Comparison of ENCODE assay signal across 10 cellular contexts in the genomic region with DNA sequence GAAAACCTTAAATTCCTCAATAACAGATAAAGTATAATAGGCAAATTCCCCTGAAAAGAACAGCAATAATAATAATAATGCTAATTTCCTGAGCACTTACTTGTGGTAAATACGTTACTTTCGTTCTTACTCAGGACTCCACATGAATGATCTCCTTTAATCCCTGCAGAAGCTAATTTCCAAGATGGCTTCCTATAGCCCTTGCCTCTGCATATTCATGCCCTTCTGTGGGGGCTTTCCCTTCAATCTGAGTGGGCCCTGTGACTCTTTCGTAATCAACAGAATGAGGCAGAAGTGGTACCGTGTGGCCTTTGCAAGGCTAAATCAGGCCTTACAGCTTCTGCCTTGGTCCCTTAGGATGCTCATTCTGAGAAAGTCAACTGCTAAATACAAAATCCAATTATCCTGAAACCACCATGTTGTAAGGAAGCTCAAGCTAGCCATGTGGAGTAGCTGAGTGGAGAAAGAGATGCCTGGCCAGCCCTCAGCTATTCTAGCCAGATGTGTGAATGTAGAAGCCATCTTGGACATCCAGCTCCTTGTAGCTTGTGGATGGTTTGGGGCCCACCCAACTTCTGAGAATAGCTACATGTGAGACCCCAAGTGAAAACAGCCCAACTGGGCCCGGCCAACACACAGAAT. TPM values are rescaled to one million over a fixed set of nuclear protein-coding genes. Genes with fewer than 3 reads are reported as not detected.
DNase-seq lines count a peak whose midpoint lies in the region; ATAC-seq and TF ChIP-seq lines count a peak whose summit lies in the region.
"Had no signal": no experiment of that assay in that cellular context is flagged by ENCODE, and none has a peak within 500 bp of the region (broad histone marks: within the 10 kb centered on the region; RNA-seq: fewer than 3 reads in every experiment).

No MANE protein-coding gene starts in this region.

- POLR2A ChIA-PET in MCF 10A (lab: Yijun Ruan, JAX): interaction anchor here (0.8 to 7.9 kb wide), 5 partner anchors 32 to 148 kb away, joined by 4 to 109 read pairs (median 10); a partner anchor contains a TSS

- no peak for TF ChIP-seq EP300 in upper lobe of left lung (IDR thresholded peaks at IDR 0.05)

- DNase-seq in mammary epithelial cell (no peak), MCF 10A (ENCODE audit: unreplicated experiment) (no peak), upper lobe of left lung (no peak), H7 (no peak)
- peak; percentile 53 for DNase-seq in activated naive CD4-positive, alpha-beta T cell treated with anti-CD3 and anti-CD28 coated beads for 36 hours
- DNase-seq in stimulated activated naive CD8-positive, alpha-beta T cell treated with anti-CD3 and anti-CD28 coated beads, Interleukin-15, amount 100 ng/mL, for 72 hours: peak; percentile 55 to 81
- DNase-seq: endodermal cell, thyroid gland had no signal

- H3K36me3 ChIP-seq in mammary epithelial cell (ENCODE audit: insufficient read depth, low read length) (no peaks in the 10 kb centered on the region), upper lobe of left lung (no peaks in the 10 kb centered on the region), H7 (replicated peaks; ENCODE audit: control insufficient read depth, insufficient read depth, low read length) (no peaks in the 10 kb centered on the region)
- H3K36me3 ChIP-seq: thyroid gland had no signal

- no peak for TF ChIP-seq POLR2A in upper lobe of left lung (IDR thresholded peaks at IDR 0.05)

- no peaks in the 10 kb centered on the region for H3K9me3 Mint-ChIP-seq in MCF 10A (ENCODE audit: unreplicated experiment)
- peaks cover 4% of the 10 kb centered on the region for H3K9me3 Mint-ChIP-seq in activated naive CD4-positive, alpha-beta T cell treated with anti-CD3 and anti-CD28 coated beads for 36 hours
- peaks cover 0 to 5% of the 10 kb centered on the region in 2 donors for H3K9me3 Mint-ChIP-seq in stimulated activated naive CD8-positive, alpha-beta T cell treated with anti-CD3 and anti-CD28 coated beads, Interleukin-15, amount 100 ng/mL, for 72 hours

- in situ Hi-C loops in mammary epithelial cell (cut with MboI; ENCODE audit: low sequenced_read_pairs in 2 of 2): no loop called here

- BruUV-seq in mammary epithelial cell (replicated peaks; lab: Mats Ljungman, UMichigan): no TSS peak
- BruUV-seq in MCF 10A (replicated peaks; lab: Mats Ljungman, UMichigan): no TSS peak

- peaks cover 42% of the 10 kb centered on the region for H3K4me1 Mint-ChIP-seq in MCF 10A (ENCODE audit: insufficient read depth, unreplicated experiment)
- peaks cover 49% of the 10 kb centered on the region for H3K4me1 Mint-ChIP-seq in activated naive CD4-positive, alpha-beta T cell treated with anti-CD3 and anti-CD28 coated beads for 36 hours (ENCODE audit: low read depth)
- H3K4me1 Mint-ChIP-seq in stimulated activated naive CD8-positive, alpha-beta T cell treated with anti-CD3 and anti-CD28 coated beads, Interleukin-15, amount 100 ng/mL, for 72 hours: peaks cover 72% of the 10 kb centered on the region
- H3K4me1 Mint-ChIP-seq: endodermal cell had no signal

- no peak overlapping the region for H3K9ac ChIP-seq in mammary epithelial cell (ENCODE audit: insufficient read depth, low read length)

- H3K79me2 ChIP-seq in mammary epithelial cell (ENCODE audit: insufficient read depth, low read length): no peaks in the 10 kb centered on the region

- intact Hi-C loops in mammary epithelial cell (cut with micrococcal nuclease): no loop called here
- intact Hi-C loops in MCF 10A (cut with micrococcal nuclease): no loop called here
- intact Hi-C loops in activated naive CD4-positive, alpha-beta T cell treated with anti-CD3 and anti-CD28 coated beads for 36 hours (cut with micrococcal nuclease): loop anchor here (1.0 to 2.0 kb wide), 3 partner anchors 23 to 189 kb away; a partner anchor contains a TSS

- dilution Hi-C loops in mammary epithelial cell (cut with HindIII; ENCODE audit: low sequenced_read_pairs): loop anchor here (5.0 kb wide), 1 partner anchor 37 kb away; no protein-coding TSS in a partner anchor

- 97% methylated on average over 5 of the region's 5 CpGs for WGBS in mammary epithelial cell (ENCODE audit: low coverage, missing lambda C conversion rate)
- 72 to 73% methylated on average over 5 of the region's 5 CpGs for WGBS in upper lobe of left lung, 2 donors

- no peaks in the 10 kb centered on the region for H3K27me3 Mint-ChIP-seq in MCF 10A (ENCODE audit: insufficient read depth, unreplicated experiment)
- H3K27me3 Mint-ChIP-seq in activated naive CD4-positive, alpha-beta T cell treated with anti-CD3 and anti-CD28 coated beads for 36 hours (ENCODE audit: low read depth): peaks cover 1% of the 10 kb centered on the region
- no peaks in the 10 kb centered on the region for H3K27me3 Mint-ChIP-seq in stimulated activated naive CD8-positive, alpha-beta T cell treated with anti-CD3 and anti-CD28 coated beads, Interleukin-15, amount 100 ng/mL, for 72 hours

- TF ChIP-seq CTCF in mammary epithelial cell (conservative IDR thresholded peaks at IDR 0.05 in 1 of 2, IDR thresholded peaks at IDR 0.05 in 1 of 2; ENCODE audit: extremely low read depth in 1 of 2, insufficient read depth in 1 of 2, low read depth in 1 of 2, low read length in 2 of 2): no peak
- no peak for TF ChIP-seq CTCF in MCF 10A (IDR thresholded peaks at IDR 0.05; ENCODE audit: unreplicated experiment)
- TF ChIP-seq CTCF in upper lobe of left lung (IDR thresholded peaks at IDR 0.05): no peak

- H3K27ac Mint-ChIP-seq in MCF 10A (ENCODE audit: low read depth, unreplicated experiment): no peak overlapping the region
- peak overlapping the region; percentile 11 for H3K27ac Mint-ChIP-seq in activated naive CD4-positive, alpha-beta T cell treated with anti-CD3 and anti-CD28 coated beads for 36 hours
- H3K27ac Mint-ChIP-seq in stimulated activated naive CD8-positive, alpha-beta T cell treated with anti-CD3 and anti-CD28 coated beads, Interleukin-15, amount 100 ng/mL, for 72 hours: peak overlapping the region; percentile 85 to 86
- H3K27ac Mint-ChIP-seq: endodermal cell had no signal

- H3K27me3 ChIP-seq in mammary epithelial cell (ENCODE audit: insufficient read depth, low read length) (no peaks in the 10 kb centered on the region), upper lobe of left lung (no peaks in the 10 kb centered on the region), H7 (ENCODE audit: control insufficient read depth, insufficient read depth, low read length) (no peaks in the 10 kb centered on the region; the same call in 1 of the 2 replicates)
- H3K27me3 ChIP-seq: thyroid gland had no signal

- no peaks in the 10 kb centered on the region for H4K20me1 ChIP-seq in mammary epithelial cell (ENCODE audit: insufficient read depth, low read length)

- H3K4me3 ChIP-seq in mammary epithelial cell (replicated peaks in 1 of 3; ENCODE audit: insufficient read depth in 1 of 3, low read depth in 2 of 3, low read length in 3 of 3) (no peak overlapping the region), upper lobe of left lung (no peak overlapping the region), H7 (ENCODE audit: insufficient read depth, low read depth, low read length) (no peak overlapping the region)
- H3K4me3 ChIP-seq: thyroid gland had no signal

- H2AFZ ChIP-seq in mammary epithelial cell (ENCODE audit: low read depth, low read length): peak overlapping the region; percentile 31

- ATAC-seq in HG02973 (IDR thresholded peaks at IDR 0.05; ENCODE audit: unreplicated experiment) (peak; percentile 63), GM21526 (IDR thresholded peaks at IDR 0.05; ENCODE audit: low FRiP score, unreplicated experiment) (no peak), upper lobe of left lung (ENCODE audit: low FRiP score in 2 of 2) (no peak)
- peak; percentile 87 for ATAC-seq in stimulated activated naive CD8-positive, alpha-beta T cell treated with anti-CD3 and anti-CD28 coated beads, Interleukin-15, amount 100 ng/mL, for 72 hours

- H3K27ac ChIP-seq in mammary epithelial cell (ENCODE audit: insufficient read depth, low read depth, low read length) (peak overlapping the region; percentile 71), upper lobe of left lung (no peak overlapping the region)
- H3K27ac ChIP-seq: thyroid gland had no signal

- CTCF ChIA-PET in mammary epithelial cell (lab: Charles Lee; ENCODE audit: low non-redundant PET) (no interaction called here), MCF 10A (lab: Yijun Ruan, JAX) (interaction anchor here (1.0 to 1.2 kb wide), 3 partner anchors 21 to 189 kb away, joined by 3 to 5 read pairs (median 4); a partner anchor contains a TSS)
- CTCF ChIA-PET in activated naive CD4-positive, alpha-beta T cell treated with anti-CD3 and anti-CD28 coated beads for 36 hours (lab: Charles Lee): interaction anchor here (0.6 to 2.6 kb wide), 9 partner anchors 16 to 340 kb away, joined by 3 to 12 read pairs (median 3); a partner anchor contains a TSS

- H3K4me1 ChIP-seq in mammary epithelial cell (ENCODE audit: insufficient read depth, low read length) (peaks cover 51% of the 10 kb centered on the region), upper lobe of left lung (peaks cover 15 to 25% (median 18%) of the 10 kb centered on the region in 4 donors)

- H3K9me3 ChIP-seq in mammary epithelial cell (replicated peaks; ENCODE audit: insufficient read depth, low read length) (no peaks in the 10 kb centered on the region), upper lobe of left lung (no peaks in the 10 kb centered on the region)
- H3K9me3 ChIP-seq: thyroid gland had no signal

- peaks cover 5% of the 10 kb centered on the region for H3K36me3 Mint-ChIP-seq in MCF 10A (ENCODE audit: insufficient read depth, unreplicated experiment)
- H3K36me3 Mint-ChIP-seq in activated naive CD4-positive, alpha-beta T cell treated with anti-CD3 and anti-CD28 coated beads for 36 hours (ENCODE audit: low read depth): no peaks in the 10 kb centered on the region

- H3K4me3 Mint-ChIP-seq in MCF 10A (ENCODE audit: unreplicated experiment): no peak overlapping the region
- H3K4me3 Mint-ChIP-seq in activated naive CD4-positive, alpha-beta T cell treated with anti-CD3 and anti-CD28 coated beads for 36 hours: no peak overlapping the region
- peak overlapping the region; percentile 24 to 72 for H3K4me3 Mint-ChIP-seq in stimulated activated naive CD8-positive, alpha-beta T cell treated with anti-CD3 and anti-CD28 coated beads, Interleukin-15, amount 100 ng/mL, for 72 hours
- H3K4me3 Mint-ChIP-seq: endodermal cell had no signal

- H3K4me2 ChIP-seq in mammary epithelial cell (ENCODE audit: insufficient read depth, low read depth, low read length): no peak overlapping the region

RNA-seq across cellular contexts. Expression of a gene that starts 50.5 kb away (rescaled TPM):
- 10 to 100 TPM; 12.0 to 28.0 TPM for total RNA-seq in mammary epithelial cell
- 10.7 TPM for polyA plus RNA-seq in mammary epithelial cell
- polyA minus RNA-seq in mammary epithelial cell: 8.8 TPM
- total RNA-seq in MCF 10A (2022): 26.8 and 30.4 TPM in 2 replicates
- 10 to 100 TPM; 27.1 to 28.3 TPM for total RNA-seq in activated naive CD4-positive, alpha-beta T cell treated with anti-CD3 and anti-CD28 coated beads for 36 hours
- 10 to 100 TPM in 5 of 6 donors, 1 to 10 TPM in 1; 9.4 to 34.6 (median 26.5) TPM for total RNA-seq in upper lobe of left lung
- total RNA-seq in H7 (2014; rRNA removed; shearing (Covaris generic)): 16.0 and 21.4 TPM in 2 replicates

RNA-seq across cellular contexts. Expression of a gene that starts 52.2 kb away (rescaled TPM):
- 10 to 100 TPM; 26.7 to 44.4 TPM for total RNA-seq in mammary epithelial cell
- polyA plus RNA-seq in mammary epithelial cell: 22.9 TPM
- polyA minus RNA-seq in mammary epithelial cell: 29.4 TPM
- total RNA-seq in MCF 10A (2022): 42.0 and 48.0 TPM in 2 replicates
- 10 to 100 TPM; 61.2 to 62.9 TPM for total RNA-seq in activated naive CD4-positive, alpha-beta T cell treated with anti-CD3 and anti-CD28 coated beads for 36 hours
- 10 to 100 TPM; 29.8 to 46.7 (median 36.4) TPM for total RNA-seq in upper lobe of left lung
- total RNA-seq in H7 (2014; rRNA removed; shearing (Covaris generic)): 23.6 and 30.7 TPM in 2 replicates

Comparison
In these comparisons a context has a peak if more than half of its experiments do, and no peak if none do; other contexts are left out.
1. DNase-seq: peak in activated naive CD4-positive, alpha-beta T cell treated with anti-CD3 and anti-CD28 coated beads for 36 hours (single experiment) and stimulated activated naive CD8-positive, alpha-beta T cell treated with anti-CD3 and anti-CD28 coated beads, Interleukin-15, amount 100 ng/mL, for 72 hours (2 of 2); none in mammary epithelial cell (single experiment), MCF 10A (single experiment), upper lobe of left lung (0 of 2) and H7 (single experiment).
2. H3K4me3 Mint-ChIP-seq: peak in stimulated activated naive CD8-positive, alpha-beta T cell treated with anti-CD3 and anti-CD28 coated beads, Interleukin-15, amount 100 ng/mL, for 72 hours (2 of 2); none in MCF 10A (single experiment) and activated naive CD4-positive, alpha-beta T cell treated with anti-CD3 and anti-CD28 coated beads for 36 hours (single experiment).
3. ATAC-seq: peak in HG02973 (single experiment) and stimulated activated naive CD8-positive, alpha-beta T cell treated with anti-CD3 and anti-CD28 coated beads, Interleukin-15, amount 100 ng/mL, for 72 hours (single experiment); none in GM21526 (single experiment) and upper lobe of left lung (0 of 2).